ENCODE assay signal across 1 cellular context in genomic region chr19:3712663-3713531, GRCh38.
A peak's percentile ranks its signal among the peaks of the same experiment; 100 is the strongest.
TF ChIP-seq lines count a peak whose summit lies in the region.

No MANE protein-coding gene starts in this region.

TF ChIP-seq in HEK293, 187 proteins besides CTCF, POLR2A, EP300 and RAD21 (continued from another document):
- TF ChIP-seq GLI2 (tag by site-specific recombination; IDR thresholded peaks at IDR 0.05; ENCODE audit: borderline replicate concordance, low read depth) (no peak), ZNF37A (tag by site-specific recombination; IDR thresholded peaks at IDR 0.05) (no peak), SP7 (tag by site-specific recombination; IDR thresholded peaks at IDR 0.05) (no peak), ZNF707 (tag by site-specific recombination; IDR thresholded peaks at IDR 0.05) (no peak), ZNF639 (tag by site-specific recombination; IDR thresholded peaks at IDR 0.05) (no peak), ZNF544 (tag by site-specific recombination; IDR thresholded peaks at IDR 0.05) (no peak), ZNF391 (tag by site-specific recombination; IDR thresholded peaks at IDR 0.05; ENCODE audit: borderline replicate concordance, low read depth) (no peak), ZNF658 (tag by site-specific recombination; IDR thresholded peaks at IDR 0.05) (no peak), PATZ1 (tag by site-specific recombination; IDR thresholded peaks at IDR 0.05) (0 out of 2 replicates have a peak, but pooled peaks have one; percentile 20), ZNF529 (tag by site-specific recombination; IDR thresholded peaks at IDR 0.05; ENCODE audit: insufficient replicate concordance) (no peak), YY2 (tag by site-specific recombination; IDR thresholded peaks at IDR 0.05) (no peak), ELK4 (IDR thresholded peaks at IDR 0.05; ENCODE audit: borderline replicate concordance, low read depth, low read length) (no peak), ZNF184 (tag by site-specific recombination; IDR thresholded peaks at IDR 0.05) (no peak), ZNF138 (tag by site-specific recombination; IDR thresholded peaks at IDR 0.05; ENCODE audit: borderline replicate concordance) (no peak), HIC1 (tag by site-specific recombination; IDR thresholded peaks at IDR 0.05) (no peak), ZNF23 (tag by site-specific recombination; IDR thresholded peaks at IDR 0.05; ENCODE audit: borderline replicate concordance) (no peak), HOXC10 (CRISPR knock-in tag; IDR thresholded peaks at IDR 0.05) (no peak), ZNF248 (tag by site-specific recombination; IDR thresholded peaks at IDR 0.05) (no peak), GLIS1 (tag by site-specific recombination; IDR thresholded peaks at IDR 0.05) (peak; percentile 82), ZBTB10 (tag by site-specific recombination; IDR thresholded peaks at IDR 0.05) (no peak), KLF1 (tag by site-specific recombination; IDR thresholded peaks at IDR 0.05) (0 out of 2 replicates have a peak, but pooled peaks have one; percentile 33), ZNF202 (tag by site-specific recombination; IDR thresholded peaks at IDR 0.05; ENCODE audit: borderline replicate concordance) (no peak), ZNF530 (tag by site-specific recombination; IDR thresholded peaks at IDR 0.05; ENCODE audit: low read depth) (no peak), SALL2 (tag by site-specific recombination; IDR thresholded peaks at IDR 0.05; ENCODE audit: borderline replicate concordance) (no peak), ZNF664 (tag by site-specific recombination; IDR thresholded peaks at IDR 0.05) (no peak), ZNF76 (tag by site-specific recombination; IDR thresholded peaks at IDR 0.05; ENCODE audit: borderline replicate concordance, low read depth) (no peak), ZNF335 (tag by site-specific recombination; conservative IDR thresholded peaks at IDR 0.05) (no peak), ZBTB20 (tag by site-specific recombination; IDR thresholded peaks at IDR 0.05) (no peak), SCRT1 (tag by site-specific recombination; IDR thresholded peaks at IDR 0.05; ENCODE audit: borderline replicate concordance) (no peak), ZNF394 (tag by site-specific recombination; IDR thresholded peaks at IDR 0.05; ENCODE audit: borderline replicate concordance) (no peak), ZFHX2 (tag by site-specific recombination; conservative IDR thresholded peaks at IDR 0.05) (no peak), ZNF140 (tag by site-specific recombination; IDR thresholded peaks at IDR 0.05) (no peak), ZNF843 (tag by site-specific recombination; IDR thresholded peaks at IDR 0.05) (no peak), ZBTB17 (tag by site-specific recombination; IDR thresholded peaks at IDR 0.05) (no peak), ZNF18 (tag by site-specific recombination; IDR thresholded peaks at IDR 0.05) (no peak), HOXA7 (CRISPR knock-in tag; IDR thresholded peaks at IDR 0.05; ENCODE audit: borderline replicate concordance) (no peak), ZBTB8A (tag by site-specific recombination; IDR thresholded peaks at IDR 0.05) (peak; percentile 61), ZNF433 (tag by site-specific recombination; IDR thresholded peaks at IDR 0.05; ENCODE audit: low read depth) (no peak), ZNF654 (tag by site-specific recombination; IDR thresholded peaks at IDR 0.05; ENCODE audit: low read depth) (no peak), ZNF776 (tag by site-specific recombination; IDR thresholded peaks at IDR 0.05; ENCODE audit: borderline replicate concordance) (no peak), ZNF670 (tag by site-specific recombination; IDR thresholded peaks at IDR 0.05; ENCODE audit: low read depth) (no peak)
